ENCODE assay signal across 16 cellular contexts in the genomic region with DNA sequence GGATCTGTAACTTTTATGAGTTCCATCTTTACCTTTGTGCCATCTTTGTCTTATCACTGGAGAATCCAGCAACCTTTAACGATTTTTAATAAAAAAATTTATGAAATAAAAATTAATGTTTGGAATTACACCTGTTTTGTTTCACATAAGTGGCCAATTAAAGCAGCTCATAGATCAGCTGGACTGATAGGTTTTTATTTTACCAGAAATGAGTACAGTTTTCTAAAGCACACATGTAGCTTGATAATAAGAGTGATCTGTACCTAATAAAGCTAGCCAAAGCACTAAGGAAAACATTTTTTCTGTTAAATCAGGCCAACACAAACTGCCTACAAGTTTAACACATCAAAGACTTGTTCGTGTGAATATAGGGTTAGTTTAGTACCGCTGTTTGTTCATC.
"Had no signal": no experiment of that assay in that cellular context is flagged by ENCODE, and none has a peak within 500 bp of the region (broad histone marks: within the 10 kb centered on the region; RNA-seq: fewer than 3 reads in every experiment).

No MANE protein-coding gene starts in this region.

- H3K4me3 ChIP-seq: esophagus muscularis mucosa, left lung, skin epidermis, stomach, uterus had no signal

- ATAC-seq: activated T-cell treated with anti-CD3 and anti-CD28 coated beads, Interleukin-2, amount 50 U/mL, for 4 hours; stimulated activated memory B cell treated with anti-CD40 and anti-IgM and Interleukin-4, amounts not matched to agents 10 μg/mL and 1 μg/mL and 100 μg/mL, for 72 hours; WTC11 had no signal

- H2AFZ ChIP-seq: parathyroid adenoma had no signal

- H3K9me3 ChIP-seq: esophagus muscularis mucosa, left lung, neutrophil, stomach, uterus had no signal

- H3K9ac ChIP-seq: parathyroid adenoma had no signal

- H3K27me3 ChIP-seq: esophagus muscularis mucosa, left lung, neutrophil, stomach, uterus had no signal

- H3K27ac ChIP-seq: neutrophil, parathyroid adenoma had no signal

- H3K79me2 ChIP-seq: parathyroid adenoma had no signal

- DNase-seq: activated CD8-positive, alpha-beta memory T cell treated with anti-CD3 and anti-CD28 coated beads, Interleukin-2, amount 50 U/mL, for 4 hours; activated naive CD4-positive, alpha-beta T cell; activated T-cell treated with anti-CD3 and anti-CD28 coated beads, Interleukin-2, amount 50 U/mL, for 4 hours; effector memory CD4-positive, alpha-beta T cell; stimulated activated CD4-positive, alpha-beta T cell treated with anti-CD3 and anti-CD28 coated beads, Interleukin-2, amount 100 ng/mL, for 24 hours; stomach; T1000; trophoblast cell had no signal

- H3K36me3 ChIP-seq: esophagus muscularis mucosa, left lung, neutrophil, stomach, uterus had no signal

- H3K4me1 ChIP-seq: left lung, parathyroid adenoma, uterus had no signal
